ENCODE assay signal across 1 cellular context in the genomic region with DNA sequence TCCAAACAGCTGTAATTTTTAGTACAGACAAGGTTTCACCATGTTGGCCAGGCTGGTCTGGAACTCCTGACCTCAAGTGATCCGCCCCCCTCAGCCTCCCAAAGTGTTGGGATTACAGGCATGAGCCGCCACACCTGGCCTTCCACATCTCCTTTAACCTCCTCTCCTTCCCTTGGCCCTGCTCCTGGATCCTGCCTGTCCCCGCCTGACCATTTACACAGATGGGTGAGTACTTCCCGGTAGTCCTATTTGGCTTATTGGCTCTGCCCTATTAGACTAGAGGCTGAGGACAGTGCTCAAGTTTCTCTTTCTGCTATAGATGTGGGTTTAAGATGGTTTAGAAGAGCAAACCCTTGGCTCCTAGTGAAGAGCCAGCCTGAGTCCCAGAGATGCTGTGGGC.
A peak's percentile ranks its signal among the peaks of the same experiment; 100 is the strongest.
TF ChIP-seq lines count a peak whose summit lies in the region.

No MANE protein-coding gene starts in this region.

TF ChIP-seq in K562, 482 proteins besides CTCF, POLR2A, EP300 and RAD21:
- TF ChIP-seq POLR2AphosphoS5 (IDR thresholded peaks at IDR 0.05; ENCODE audit: control insufficient read depth, insufficient read depth, low read depth, low read length) (peak; percentile 52; the same call in 1 of the 2 replicates), GABPA (tag; conservative IDR thresholded peaks at IDR 0.05; ENCODE audit: low read depth) (no peak), SIN3A (IDR thresholded peaks at IDR 0.05; ENCODE audit: borderline replicate concordance in 2 of 2, control insufficient read depth in 1 of 2, low read depth in 2 of 2, low read length in 2 of 2) (no peak), STAT6 (CRISPR knock-in tag; IDR thresholded peaks at IDR 0.05) (no peak)
